Comparison of ENCODE assay signal across 15 cellular contexts in genomic region chr4:60743654-60744053, GRCh38.
DNase-seq lines count a peak whose midpoint lies in the region; ATAC-seq and TF ChIP-seq lines count a peak whose summit lies in the region.
"Had no signal": no experiment of that assay in that cellular context is flagged by ENCODE, and none has a peak within 500 bp of the region (broad histone marks: within the 10 kb centered on the region; RNA-seq: fewer than 3 reads in every experiment).

No MANE protein-coding gene starts in this region.

- no peak overlapping the region for H4K91ac ChIP-seq in neuronal stem cell (ENCODE audit: low read depth, low read length, poor library complexity)

- no peak overlapping the region for H3K27ac ChIP-seq in neuronal stem cell (replicated peaks; ENCODE audit: low read length)
- no peak overlapping the region for H3K27ac ChIP-seq in WERI-Rb-1
- H3K27ac ChIP-seq: GM23248 had no signal

- no peaks in the 10 kb centered on the region for H3K27me3 Mint-ChIP-seq in Caco-2 (ENCODE audit: insufficient read depth, unreplicated experiment)
- no peaks in the 10 kb centered on the region for H3K27me3 Mint-ChIP-seq in HFFc6 (ENCODE audit: insufficient read depth)
- no peaks in the 10 kb centered on the region for H3K27me3 Mint-ChIP-seq in nephron progenitor cell (ENCODE audit: low read depth, poor library complexity)

- H3K4me1 Mint-ChIP-seq in Caco-2 (ENCODE audit: low read depth, unreplicated experiment) (peaks cover 25% of the 10 kb centered on the region), HFFc6 (ENCODE audit: low read depth) (peaks cover 54% of the 10 kb centered on the region), nephron progenitor cell (no peaks in the 10 kb centered on the region)
- H3K4me1 Mint-ChIP-seq: CD14-positive monocyte had no signal

- no peak for ATAC-seq in HG03025 (IDR thresholded peaks at IDR 0.05; ENCODE audit: low FRiP score, unreplicated experiment)
- ATAC-seq: CD8-positive, alpha-beta T cell had no signal

- H3K18ac ChIP-seq in neuronal stem cell (ENCODE audit: low read length) = no peak overlapping the region

- H3K14ac ChIP-seq in neuronal stem cell (ENCODE audit: low read length) = no peak overlapping the region

- no peak for DNase-seq in Caco-2
- no peak for DNase-seq in HFFc6
- DNase-seq in choroid plexus epithelial cell (ENCODE audit: low read depth) = peak; percentile 51
- DNase-seq in neuronal stem cell (ENCODE audit: low spot score) = no peak
- no peak for DNase-seq in activated gamma-delta T cell (lab: John Stamatoyannopoulos, UW)
- no peak for DNase-seq in WERI-Rb-1
- no peak for DNase-seq in nephron progenitor cell
- DNase-seq: CD8-positive, alpha-beta T cell; COR-L47; DND-41; GF-D8; GM23248; H7 had no signal

- peak overlapping the region; percentile 65 for H2AFZ ChIP-seq in neuronal stem cell (ENCODE audit: low read length)
- H2AFZ ChIP-seq: GM23248 had no signal

- no peak overlapping the region for H3K4me2 ChIP-seq in neuronal stem cell (ENCODE audit: insufficient read depth, low read length, poor library complexity, severe bottlenecking)

- TF ChIP-seq CTCF in Caco-2 (IDR thresholded peaks at IDR 0.05; ENCODE audit: insufficient read depth in 1 of 2, low read depth in 1 of 2, low read length in 1 of 2, severe bottlenecking in 1 of 2, unreplicated experiment in 1 of 2) (no peak), HFFc6 (IDR thresholded peaks at IDR 0.05) (no peak), choroid plexus epithelial cell (conservative IDR thresholded peaks at IDR 0.05; ENCODE audit: low read depth, low read length) (no peak), WERI-Rb-1 (IDR thresholded peaks at IDR 0.05; ENCODE audit: low read depth, low read length) (no peak), nephron progenitor cell (IDR thresholded peaks at IDR 0.05) (no peak)

- H3K27ac Mint-ChIP-seq in Caco-2 (ENCODE audit: unreplicated experiment) = peak overlapping the region; percentile 48
- peak overlapping the region; percentile 67 for H3K27ac Mint-ChIP-seq in HFFc6
- H3K27ac Mint-ChIP-seq in nephron progenitor cell = no peak overlapping the region
- H3K27ac Mint-ChIP-seq: CD14-positive monocyte; CD8-positive, alpha-beta T cell had no signal

- no peak overlapping the region for H2BK5ac ChIP-seq in neuronal stem cell (ENCODE audit: low read length)

- no CpG with 5 or more reads among the region's 1 CpG for WGBS in neuronal stem cell (ENCODE audit: extremely low coverage in 2 of 2, insufficient read length in 2 of 2, insufficient replicate concordance in 1 of 2), 2 donors

- H3K4me3 ChIP-seq in Caco-2 (ENCODE audit: low read depth, low read length) = no peak overlapping the region
- H3K4me3 ChIP-seq in choroid plexus epithelial cell (ENCODE audit: low read depth, low read length) = no peak overlapping the region
- H3K4me3 ChIP-seq in neuronal stem cell (ENCODE audit: low read length in 2 of 2) = no peak overlapping the region
- H3K4me3 ChIP-seq in WERI-Rb-1 (ENCODE audit: low read depth, low read length) = no peak overlapping the region
- H3K4me3 ChIP-seq: GM23248 had no signal

- H2BK120ac ChIP-seq in neuronal stem cell (ENCODE audit: low read depth, low read length) = no peak overlapping the region

- no peak overlapping the region for H2BK12ac ChIP-seq in neuronal stem cell (ENCODE audit: low read length)

- H3K4me3 Mint-ChIP-seq in Caco-2 (ENCODE audit: unreplicated experiment) (no peak overlapping the region), HFFc6 (no peak overlapping the region), nephron progenitor cell (no peak overlapping the region)
- H3K4me3 Mint-ChIP-seq: CD14-positive monocyte; CD8-positive, alpha-beta T cell had no signal

- H3K9me3 ChIP-seq in Caco-2 (no peaks in the 10 kb centered on the region), neuronal stem cell (replicated peaks in 1 of 2; ENCODE audit: control insufficient read depth in 2 of 2, insufficient read depth in 1 of 2, low read depth in 1 of 2, low read length in 2 of 2) (no peaks in the 10 kb centered on the region), WERI-Rb-1 (ENCODE audit: severe bottlenecking) (no peaks in the 10 kb centered on the region)

- H3K9me3 Mint-ChIP-seq in Caco-2 (ENCODE audit: unreplicated experiment) (peaks cover 4% of the 10 kb centered on the region), HFFc6 (no peaks in the 10 kb centered on the region), nephron progenitor cell (no peaks in the 10 kb centered on the region)

- H3K36me3 Mint-ChIP-seq in Caco-2 (ENCODE audit: insufficient read depth, unreplicated experiment) = no peaks in the 10 kb centered on the region
- H3K36me3 Mint-ChIP-seq in HFFc6 (ENCODE audit: low read depth) = 0 out of 2 replicates have a peak, but pooled peaks cover 6% of the 10 kb centered on the region
- H3K36me3 Mint-ChIP-seq in nephron progenitor cell (ENCODE audit: low read depth) = no peaks in the 10 kb centered on the region
- H3K36me3 Mint-ChIP-seq: CD14-positive monocyte; CD8-positive, alpha-beta T cell had no signal

- intact Hi-C loops in Caco-2 (cut with micrococcal nuclease; ENCODE audit: unreplicated experiment) = no loop called here

- H2AK5ac ChIP-seq in neuronal stem cell (ENCODE audit: low read depth, low read length) = no peak overlapping the region

- H3K36me3 ChIP-seq in Caco-2 (ENCODE audit: control insufficient read depth, insufficient read depth, low read length) = no peaks in the 10 kb centered on the region
- H3K36me3 ChIP-seq in neuronal stem cell (replicated peaks in 1 of 2; ENCODE audit: control insufficient read depth in 2 of 2, insufficient read depth in 2 of 2, low read length in 2 of 2) = no peaks in the 10 kb centered on the region
- H3K36me3 ChIP-seq in WERI-Rb-1 = no peaks in the 10 kb centered on the region

- H3K4me1 ChIP-seq in Caco-2 (peaks cover 14% of the 10 kb centered on the region; the same call in 1 of the 2 replicates), neuronal stem cell (ENCODE audit: control insufficient read depth in 2 of 2, insufficient read depth in 1 of 2, low read depth in 1 of 2, low read length in 2 of 2) (peaks cover 0 to 2% of the 10 kb centered on the region in 2 donors)

- CTCF ChIA-PET in Caco-2 (lab: Charles Lee) = no interaction called here

- no peak overlapping the region for H3K23ac ChIP-seq in neuronal stem cell (ENCODE audit: low read depth, low read length, poor library complexity)

- H3K4ac ChIP-seq in neuronal stem cell (ENCODE audit: low read length) = no peak overlapping the region

- POLR2A ChIA-PET in Caco-2 (lab: Charles Lee) = no interaction called here

- H2BK15ac ChIP-seq in neuronal stem cell (ENCODE audit: low read length) = no peak overlapping the region

- no peaks in the 10 kb centered on the region for H3K79me1 ChIP-seq in neuronal stem cell (ENCODE audit: low read depth, low read length)

- H3K9ac ChIP-seq in neuronal stem cell (ENCODE audit: low read depth, low read length, poor library complexity) = no peak overlapping the region
- H3K9ac ChIP-seq: GM23248 had no signal

- no peak overlapping the region for H4K8ac ChIP-seq in neuronal stem cell (ENCODE audit: low read depth, low read length)

- no TSS peak for BruUV-seq in Caco-2 (replicated peaks; lab: Mats Ljungman, UMichigan)

- H3K27me3 ChIP-seq in Caco-2 (replicated peaks; ENCODE audit: control insufficient read depth, insufficient read depth, low read length) = no peaks in the 10 kb centered on the region
- H3K27me3 ChIP-seq in neuronal stem cell (ENCODE audit: control insufficient read depth in 3 of 3, insufficient read depth in 3 of 3, low read depth in 1 of 3, low read length in 3 of 3) = no peaks in the 10 kb centered on the region
- no peaks in the 10 kb centered on the region for H3K27me3 ChIP-seq in WERI-Rb-1 (ENCODE audit: insufficient read depth, low read depth, severe bottlenecking)
